12 cellular contexts compared by ENCODE assay signal in genomic region chr1:165753934-165754333, GRCh38.
DNase-seq lines count a peak whose midpoint lies in the region; ATAC-seq and TF ChIP-seq lines count a peak whose summit lies in the region.
"Had no signal": no experiment of that assay in that cellular context is flagged by ENCODE, and none has a peak within 500 bp of the region (broad histone marks: within the 10 kb centered on the region; RNA-seq: fewer than 3 reads in every experiment).

No MANE protein-coding gene starts in this region.

- DNase-seq in GM13977 (ENCODE audit: low spot score) (peak; percentile 17), SKM-1 treated with dmso at 0.1 percent for 144 hours (lab: John Stamatoyannopoulos, UW; ENCODE audit: unreplicated experiment) (no peak), AML-193 (lab: John Stamatoyannopoulos, UW) (no peak)
- DNase-seq in activated CD4-positive, CD25-positive, alpha-beta regulatory T cell treated with anti-CD3 and anti-CD28 coated beads, Interleukin-2, amount 50 U/mL, for 72 hours, result no peak
- DNase-seq in stimulated activated naive CD4-positive, alpha-beta T cell (lab: John Stamatoyannopoulos, UW), result no peak
- DNase-seq: activated CD8-positive, alpha-beta memory T cell treated with anti-CD3 and anti-CD28 coated beads, Interleukin-2, amount 50 U/mL, for 48 hours; NCI-H1417; T-helper 9 cell; transverse colon had no signal

- ATAC-seq in GM19463 (IDR thresholded peaks at IDR 0.05; ENCODE audit: unreplicated experiment) (peak; percentile 87), HG02870 (IDR thresholded peaks at IDR 0.05; ENCODE audit: unreplicated experiment) (peak; percentile 88), HG03520 (IDR thresholded peaks at IDR 0.05; ENCODE audit: unreplicated experiment) (peak; percentile 67)

- TF ChIP-seq CTCF in GM13977 (IDR thresholded peaks at IDR 0.05; ENCODE audit: extremely low read depth, insufficient read depth, missing control alignments), result no peak

- in situ Hi-C loops in GM13977 (cut with MboI; ENCODE audit: low pct_unique_long_range_greater_than_20kb, low sequenced_read_pairs, unreplicated experiment), result no loop called here
